Comparison of ENCODE assay signal across 17 cellular contexts in the genomic region with DNA sequence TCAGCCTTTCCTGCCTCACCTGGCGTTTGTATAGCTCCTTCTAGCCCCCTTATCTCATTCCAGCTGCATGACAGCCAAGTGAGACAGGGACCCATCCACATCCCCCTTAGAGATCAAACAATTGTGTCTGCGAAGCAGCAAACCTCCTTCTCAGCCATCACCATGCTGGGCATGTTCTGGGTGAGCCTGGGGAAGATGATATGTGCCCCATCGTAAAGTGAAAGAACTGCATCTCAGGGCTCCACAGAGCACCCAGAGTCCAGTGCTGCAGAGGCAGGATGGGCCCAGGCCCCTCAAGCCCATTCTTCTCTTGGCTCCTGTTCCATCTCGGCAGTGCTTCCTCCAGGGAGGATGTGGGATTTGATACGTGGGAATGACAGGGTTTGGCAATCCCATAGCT. TPM values are rescaled to one million over a fixed set of nuclear protein-coding genes. Genes with fewer than 3 reads are reported as not detected.
DNase-seq lines count a peak whose midpoint lies in the region; ATAC-seq and TF ChIP-seq lines count a peak whose summit lies in the region.
"Had no signal": no experiment of that assay in that cellular context is flagged by ENCODE, and none has a peak within 500 bp of the region (broad histone marks: within the 10 kb centered on the region; RNA-seq: fewer than 3 reads in every experiment).

No MANE protein-coding gene starts in this region.

- H3K36me3 ChIP-seq in DND-41 (ENCODE audit: insufficient read depth, low read length) (peaks cover 26% of the 10 kb centered on the region), HAP-1 (replicated peaks) (no peaks in the 10 kb centered on the region)
- H3K36me3 ChIP-seq: transverse colon had no signal

- no peaks in the 10 kb centered on the region for H3K9me3 ChIP-seq in DND-41 (ENCODE audit: insufficient read depth, low read length, severe bottlenecking)
- H3K9me3 ChIP-seq in HAP-1, result no peaks in the 10 kb centered on the region
- H3K9me3 ChIP-seq: A549, SK-N-SH, transverse colon had no signal

- H3K27ac ChIP-seq in DND-41 (ENCODE audit: low read length), result no peak overlapping the region
- H3K27ac ChIP-seq: A549, transverse colon had no signal

- no peaks in the 10 kb centered on the region for H3K27me3 ChIP-seq in DND-41 (ENCODE audit: insufficient read depth, low read length, poor library complexity)
- H3K27me3 ChIP-seq in HAP-1 (ENCODE audit: low read depth), result no peaks in the 10 kb centered on the region

- H3K4me1 Mint-ChIP-seq in activated CD4-positive, alpha-beta T cell treated with anti-CD3 and anti-CD28 coated beads, Interleukin-2, amount 10 ng/mL, durations not matched to agents 24 days and 14 days, result peaks cover 66% of the 10 kb centered on the region
- peaks cover 95% of the 10 kb centered on the region for H3K4me1 Mint-ChIP-seq in activated naive CD8-positive, alpha-beta T cell (ENCODE audit: low read depth)
- peaks cover 57 to 81% of the 10 kb centered on the region in 2 donors for H3K4me1 Mint-ChIP-seq in natural killer cell
- H3K4me1 Mint-ChIP-seq: H9 had no signal

- no peaks in the 10 kb centered on the region; the same call in 1 of the 2 replicates for H4K20me1 ChIP-seq in DND-41 (ENCODE audit: insufficient read depth, low read length)

- H3K27ac Mint-ChIP-seq in activated CD4-positive, alpha-beta T cell treated with anti-CD3 and anti-CD28 coated beads, Interleukin-2, amount 10 ng/mL, durations not matched to agents 24 days and 14 days, result peak overlapping the region; percentile 63
- H3K27ac Mint-ChIP-seq in activated naive CD8-positive, alpha-beta T cell, result peak overlapping the region; percentile 87
- H3K27ac Mint-ChIP-seq in natural killer cell, result peak overlapping the region; percentile 72 to 91

- H3K79me2 ChIP-seq in DND-41 (ENCODE audit: insufficient read depth, low read length), result no peaks in the 10 kb centered on the region

- H3K4me1 ChIP-seq in DND-41 (ENCODE audit: insufficient read depth, low read length), result peaks cover 8% of the 10 kb centered on the region
- H3K4me1 ChIP-seq in HAP-1, result no peaks in the 10 kb centered on the region
- H3K4me1 ChIP-seq: A549, transverse colon had no signal

- in situ Hi-C loops in HAP-1 (cut with MboI; ENCODE audit: low sequenced_read_pairs), result loop anchor here (25.0 kb wide), 1 partner anchor 320 kb away; a partner anchor contains a TSS

- no peak overlapping the region for H3K4me3 Mint-ChIP-seq in activated CD4-positive, alpha-beta T cell treated with anti-CD3 and anti-CD28 coated beads, Interleukin-2, amount 10 ng/mL, durations not matched to agents 24 days and 14 days
- no peak overlapping the region for H3K4me3 Mint-ChIP-seq in activated naive CD8-positive, alpha-beta T cell
- H3K4me3 Mint-ChIP-seq in natural killer cell, result no peak overlapping the region
- H3K4me3 Mint-ChIP-seq: H9 had no signal

- peaks cover 41% of the 10 kb centered on the region for H3K36me3 Mint-ChIP-seq in activated CD4-positive, alpha-beta T cell treated with anti-CD3 and anti-CD28 coated beads, Interleukin-2, amount 10 ng/mL, durations not matched to agents 24 days and 14 days (ENCODE audit: low read depth)
- peaks cover 5% of the 10 kb centered on the region for H3K36me3 Mint-ChIP-seq in activated naive CD8-positive, alpha-beta T cell
- peaks cover 1% of the 10 kb centered on the region for H3K36me3 Mint-ChIP-seq in natural killer cell

- intact Hi-C loops in activated CD4-positive, alpha-beta T cell treated with anti-CD3 and anti-CD28 coated beads, Interleukin-2, amount 10 ng/mL, durations not matched to agents 24 days and 14 days (cut with micrococcal nuclease), result no loop called here
- intact Hi-C loops in natural killer cell (cut with micrococcal nuclease), result no loop called here

- H3K9me3 Mint-ChIP-seq in activated CD4-positive, alpha-beta T cell treated with anti-CD3 and anti-CD28 coated beads, Interleukin-2, amount 10 ng/mL, durations not matched to agents 24 days and 14 days, result no peaks in the 10 kb centered on the region
- no peaks in the 10 kb centered on the region for H3K9me3 Mint-ChIP-seq in activated naive CD8-positive, alpha-beta T cell (ENCODE audit: low read depth)
- H3K9me3 Mint-ChIP-seq in natural killer cell, result no peaks in the 10 kb centered on the region
- H3K9me3 Mint-ChIP-seq: H9 had no signal

- no peak overlapping the region for H3K9ac ChIP-seq in DND-41 (ENCODE audit: low read depth, low read length)
- H3K9ac ChIP-seq: SK-N-SH had no signal

- no peak overlapping the region for H3K4me2 ChIP-seq in DND-41 (ENCODE audit: insufficient read depth, low read length)
- H3K4me2 ChIP-seq: A549, SK-N-SH had no signal

- ATAC-seq in DND-41 (ENCODE audit: insufficient read depth, low read depth), result peak; percentile 7; the same call in 2 of the 3 replicates
- no peak for ATAC-seq in natural killer cell
- ATAC-seq: A549 had no signal

- no peak overlapping the region for H2AFZ ChIP-seq in DND-41 (ENCODE audit: low read depth, low read length)

- DNase-seq in activated CD4-positive, alpha-beta T cell treated with anti-CD3 and anti-CD28 coated beads, Interleukin-2, amount 10 ng/mL, durations not matched to agents 24 days and 14 days, result no peak
- no peak for DNase-seq in activated CD4-positive, alpha-beta T cell treated with anti-CD3 and anti-CD28 coated beads, Interleukin-2, amount 50 U/mL, for 4 hours
- DNase-seq in DND-41 (no peak), natural killer cell (no peak), NOMO-1 treated with DMSO at 0.1 percent for 48 hours (lab: John Stamatoyannopoulos, UW; ENCODE audit: unreplicated experiment) (no peak), HAP-1 (ENCODE audit: low spot score in 2 of 2) (no peak), NCI-H82 (lab: John Stamatoyannopoulos, UW) (no peak)
- DNase-seq: activated CD4-positive, alpha-beta T cell treated with anti-CD3 and anti-CD28 coated beads, Interleukin-2, amount 50 U/mL, for 1 hour; activated effector memory CD4-positive, alpha-beta T cell treated with anti-CD3 and anti-CD28 coated beads, Interleukin-2, amount 50 U/mL, for 16 hours; H9; kidney; NCI-H1694 treated with DMSO at 0.1 percent for 48 hours; NCI-H226; SK-N-SH; transverse colon had no signal

- no peaks in the 10 kb centered on the region for H3K27me3 Mint-ChIP-seq in activated CD4-positive, alpha-beta T cell treated with anti-CD3 and anti-CD28 coated beads, Interleukin-2, amount 10 ng/mL, durations not matched to agents 24 days and 14 days
- H3K27me3 Mint-ChIP-seq in activated naive CD8-positive, alpha-beta T cell, result no peaks in the 10 kb centered on the region
- H3K27me3 Mint-ChIP-seq in natural killer cell (ENCODE audit: low read depth in 2 of 2), result no peaks in the 10 kb centered on the region

- TF ChIP-seq CTCF in DND-41 (IDR thresholded peaks at IDR 0.05; ENCODE audit: borderline replicate concordance, extremely low read depth, low read length, poor library complexity, severe bottlenecking) (no peak), natural killer cell (IDR thresholded peaks at IDR 0.05) (no peak)

- H3K4me3 ChIP-seq in DND-41 (ENCODE audit: low read depth in 1 of 2, low read length in 2 of 2) (no peak overlapping the region), HAP-1 (no peak overlapping the region)
- H3K4me3 ChIP-seq: A549, transverse colon had no signal

RNA-seq across cellular contexts. Expression of a gene that starts 43.2 kb away (rescaled TPM):
- total RNA-seq in activated CD4-positive, alpha-beta T cell treated with anti-CD3 and anti-CD28 coated beads, Interleukin-2, amount 10 ng/mL, durations not matched to agents 24 days and 14 days, result 44.7 and 47.4 TPM in 2 replicates
- total RNA-seq in natural killer cell, result 10 to 100 TPM in 1 of 3 donors, 1 to 10 TPM in 2; 5.5 to 12.6 (median 7.6) TPM
